In genomic region chr18:32096936-32097335, GRCh38 we compare ENCODE assay signal across 16 cellular contexts. TPM values are rescaled to one million over a fixed set of nuclear protein-coding genes. Genes with fewer than 3 reads are reported as not detected.
DNase-seq lines count a peak whose midpoint lies in the region; ATAC-seq and TF ChIP-seq lines count a peak whose summit lies in the region.
"Had no signal": no experiment of that assay in that cellular context is flagged by ENCODE, and none has a peak within 500 bp of the region (broad histone marks: within the 10 kb centered on the region; RNA-seq: fewer than 3 reads in every experiment).

No MANE protein-coding gene starts in this region.

- no peaks in the 10 kb centered on the region for H3K9me3 Mint-ChIP-seq in activated T-cell treated with anti-CD3 and anti-CD28 coated beads, Interleukin-2, amount 50 U/mL, for 72 hours
- H3K9me3 Mint-ChIP-seq in IgD-negative memory B cell (no peaks in the 10 kb centered on the region), neural crest cell (peaks cover 2% of the 10 kb centered on the region)
- no peaks in the 10 kb centered on the region for H3K9me3 Mint-ChIP-seq in activated T-helper 2 cell treated with anti-CD3 and anti-CD28 coated beads, Interferon-gamma antibody, Interleukin-2, Interleukin-4, amounts not matched to agents 10 μg/mL and 5 μg/mL and 100 μg/mL, durations not matched to agents 14 hours and 24 hours and 36 hours

- TF ChIP-seq CTCF in neural crest cell (conservative IDR thresholded peaks at IDR 0.05) = no peak

- peak overlapping the region; percentile 85 for H3K27ac Mint-ChIP-seq in activated T-cell treated with anti-CD3 and anti-CD28 coated beads, Interleukin-2, amount 50 U/mL, for 72 hours
- peak overlapping the region in 1 of 3 donors; percentile 13 for H3K27ac Mint-ChIP-seq in IgD-negative memory B cell
- H3K27ac Mint-ChIP-seq in activated T-helper 2 cell treated with anti-CD3 and anti-CD28 coated beads, Interferon-gamma antibody, Interleukin-2, Interleukin-4, amounts not matched to agents 10 μg/mL and 5 μg/mL and 100 μg/mL, durations not matched to agents 14 hours and 24 hours and 36 hours = peak overlapping the region; percentile 63
- no peak overlapping the region for H3K27ac Mint-ChIP-seq in neural crest cell (ENCODE audit: unreplicated experiment)

- no peaks in the 10 kb centered on the region for H3K27me3 Mint-ChIP-seq in activated T-cell treated with anti-CD3 and anti-CD28 coated beads, Interleukin-2, amount 50 U/mL, for 72 hours (ENCODE audit: low read depth)
- H3K27me3 Mint-ChIP-seq in IgD-negative memory B cell = no peaks in the 10 kb centered on the region
- no peaks in the 10 kb centered on the region for H3K27me3 Mint-ChIP-seq in activated T-helper 2 cell treated with anti-CD3 and anti-CD28 coated beads, Interferon-gamma antibody, Interleukin-2, Interleukin-4, amounts not matched to agents 10 μg/mL and 5 μg/mL and 100 μg/mL, durations not matched to agents 14 hours and 24 hours and 36 hours (ENCODE audit: low read depth)
- H3K27me3 Mint-ChIP-seq in neural crest cell (ENCODE audit: low read depth) = no peaks in the 10 kb centered on the region

- intact Hi-C loops in activated T-helper 2 cell treated with anti-CD3 and anti-CD28 coated beads, Interferon-gamma antibody, Interleukin-2, Interleukin-4, amounts not matched to agents 10 μg/mL and 5 μg/mL and 100 μg/mL, durations not matched to agents 14 hours and 24 hours and 36 hours (cut with micrococcal nuclease) = no loop called here
- intact Hi-C loops in Right ventricle myocardium inferior (cut with DNase I) = loop anchor here (10.0 kb wide), 1 partner anchor 368 kb away; no protein-coding TSS in a partner anchor

- H3K4me1 Mint-ChIP-seq in activated T-cell treated with anti-CD3 and anti-CD28 coated beads, Interleukin-2, amount 50 U/mL, for 72 hours (ENCODE audit: low read depth) = peaks cover 56% of the 10 kb centered on the region
- peaks cover 40 to 50% (median 45%) of the 10 kb centered on the region in 3 donors for H3K4me1 Mint-ChIP-seq in IgD-negative memory B cell
- H3K4me1 Mint-ChIP-seq in activated T-helper 2 cell treated with anti-CD3 and anti-CD28 coated beads, Interferon-gamma antibody, Interleukin-2, Interleukin-4, amounts not matched to agents 10 μg/mL and 5 μg/mL and 100 μg/mL, durations not matched to agents 14 hours and 24 hours and 36 hours (ENCODE audit: low read depth) = peaks cover 49% of the 10 kb centered on the region
- H3K4me1 Mint-ChIP-seq in neural crest cell = peaks cover 36% of the 10 kb centered on the region

- no peak for ATAC-seq in activated T-cell treated with anti-CD3 and anti-CD28 coated beads, Interleukin-2, amount 50 U/mL, for 72 hours (replicated peaks in 1 of 2)
- ATAC-seq in Right ventricle myocardium inferior = no peak
- ATAC-seq: right cardiac atrium had no signal

- DNase-seq in activated T-cell treated with anti-CD3 and anti-CD28 coated beads, Interleukin-2, amount 50 U/mL, for 72 hours = no peak
- no peak for DNase-seq in activated T-cell treated with anti-CD3 and anti-CD28 coated beads, Interleukin-2, amount 50 U/mL, for 1 hour
- no peak for DNase-seq in activated T-helper 2 cell treated with anti-CD3 and anti-CD28 coated beads, Interferon-gamma antibody, Interleukin-2, Interleukin-4, amounts not matched to agents 10 μg/mL and 5 μg/mL and 100 μg/mL, durations not matched to agents 14 hours and 24 hours and 36 hours (ENCODE audit: low spot score)
- DNase-seq in neural crest cell (ENCODE audit: low read depth, low spot score) (no peak), activated gamma-delta T cell (lab: John Stamatoyannopoulos, UW) (no peak), NCI-H2227 (lab: John Stamatoyannopoulos, UW; ENCODE audit: unreplicated experiment) (no peak), Right ventricle myocardium inferior (ENCODE audit: missing footprints) (no peak)
- DNase-seq: Caco-2, MV-4-11, NCI-H2029, NCI-H446, occipital lobe, Peyer's patch, right cardiac atrium, thyroid gland had no signal

- H3K36me3 Mint-ChIP-seq in activated T-cell treated with anti-CD3 and anti-CD28 coated beads, Interleukin-2, amount 50 U/mL, for 72 hours (ENCODE audit: insufficient read depth in 2 of 2) = peaks cover 24 to 34% of the 10 kb centered on the region in 2 donors
- H3K36me3 Mint-ChIP-seq in IgD-negative memory B cell (peaks cover 6% of the 10 kb centered on the region), neural crest cell (ENCODE audit: low read depth) (peaks cover 14% of the 10 kb centered on the region)
- H3K36me3 Mint-ChIP-seq in activated T-helper 2 cell treated with anti-CD3 and anti-CD28 coated beads, Interferon-gamma antibody, Interleukin-2, Interleukin-4, amounts not matched to agents 10 μg/mL and 5 μg/mL and 100 μg/mL, durations not matched to agents 14 hours and 24 hours and 36 hours (ENCODE audit: low read depth) = peaks cover 65% of the 10 kb centered on the region

- peak overlapping the region; percentile 82 to 97 for H3K4me3 Mint-ChIP-seq in activated T-cell treated with anti-CD3 and anti-CD28 coated beads, Interleukin-2, amount 50 U/mL, for 72 hours
- peak overlapping the region in 3 of 4 donors; percentile 21 to 85 (median 66) for H3K4me3 Mint-ChIP-seq in IgD-negative memory B cell
- H3K4me3 Mint-ChIP-seq in activated T-helper 2 cell treated with anti-CD3 and anti-CD28 coated beads, Interferon-gamma antibody, Interleukin-2, Interleukin-4, amounts not matched to agents 10 μg/mL and 5 μg/mL and 100 μg/mL, durations not matched to agents 14 hours and 24 hours and 36 hours (ENCODE audit: low read depth) = peak overlapping the region; percentile 22
- peak overlapping the region; percentile 56 for H3K4me3 Mint-ChIP-seq in neural crest cell

RNA-seq across cellular contexts. Expression of gene RNF138, which starts 5.3 kb away (rescaled TPM):
- total RNA-seq in activated T-cell treated with anti-CD3 and anti-CD28 coated beads, Interleukin-2, amount 50 U/mL, for 72 hours = 10 to 100 TPM; 74.7 to 79.9 TPM
- 62.4 TPM for polyA plus RNA-seq in IgD-negative memory B cell
- total RNA-seq in activated T-helper 2 cell treated with anti-CD3 and anti-CD28 coated beads, Interferon-gamma antibody, Interleukin-2, Interleukin-4, amounts not matched to agents 10 μg/mL and 5 μg/mL and 100 μg/mL, durations not matched to agents 14 hours and 24 hours and 36 hours = 84.9 and 100 TPM in 2 replicates
- total RNA-seq in neural crest cell (49.9 and 51.6 TPM in 2 replicates), Right ventricle myocardium inferior (8.0 TPM)

Comparison
In these comparisons a context has a peak if more than half of its experiments do, and no peak if none do; other contexts are left out.
1. H3K4me3 Mint-ChIP-seq: peak in every context shown above with its lines; median percentile 90 in activated T-cell treated with anti-CD3 and anti-CD28 coated beads, Interleukin-2, amount 50 U/mL, for 72 hours; 66 in IgD-negative memory B cell; 56 in neural crest cell; 22 in activated T-helper 2 cell treated with anti-CD3 and anti-CD28 coated beads, Interferon-gamma antibody, Interleukin-2, Interleukin-4, amounts not matched to agents 10 μg/mL and 5 μg/mL and 100 μg/mL, durations not matched to agents 14 hours and 24 hours and 36 hours.